1 cellular context compared by ENCODE assay signal in the genomic region with DNA sequence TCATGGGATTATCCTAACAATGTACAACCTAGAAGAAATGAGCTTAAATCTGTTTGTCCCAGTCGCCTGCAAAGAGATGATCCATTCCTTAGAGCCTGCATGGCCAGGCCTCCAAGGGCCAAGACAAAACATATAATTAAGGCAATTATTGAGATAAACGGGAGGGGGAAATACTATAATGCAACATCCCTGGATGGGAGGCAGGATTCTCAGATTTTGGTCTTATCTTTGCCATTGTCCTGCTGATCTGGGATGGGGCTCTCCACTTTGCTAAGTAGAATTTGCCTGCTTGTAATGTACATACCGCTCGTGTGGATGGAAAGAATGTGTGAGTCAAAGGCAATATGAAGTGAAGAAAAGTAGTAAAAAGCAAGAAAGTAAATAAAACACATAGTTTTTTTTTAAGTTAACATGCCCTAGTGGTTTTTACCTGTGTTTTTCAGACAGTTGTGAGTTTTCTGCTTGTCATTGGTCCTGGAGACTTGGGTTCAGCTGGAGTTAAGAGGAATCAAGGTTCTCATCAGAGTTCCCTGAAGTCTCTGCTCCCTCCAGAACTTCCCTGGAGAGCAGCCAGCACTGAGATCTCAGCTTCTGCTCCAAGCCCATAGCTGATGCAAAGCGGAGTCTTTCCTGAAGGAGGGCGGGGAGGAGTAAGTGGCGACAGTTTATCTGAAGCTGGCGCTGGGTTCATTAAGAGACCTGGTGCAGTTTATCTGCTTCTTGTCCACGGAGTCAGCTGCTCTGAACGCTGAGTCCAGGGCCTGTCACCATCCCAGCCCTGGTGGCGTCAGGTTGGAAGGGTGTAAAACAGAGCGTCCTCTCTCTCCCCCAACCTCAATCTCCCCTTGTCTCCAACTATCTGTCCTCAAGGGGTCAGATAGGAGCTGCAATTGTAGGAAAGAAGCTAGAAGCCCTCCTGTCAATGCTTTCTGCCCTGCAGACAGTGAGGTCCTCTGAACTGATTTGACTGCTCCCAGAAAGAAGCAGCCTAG.
TF ChIP-seq lines count a peak whose summit lies in the region.

No MANE protein-coding gene starts in this region.

TF ChIP-seq in HEK293, 187 proteins besides CTCF, POLR2A, EP300 and RAD21 (continued from another document):
- TF ChIP-seq, protein P1, sequence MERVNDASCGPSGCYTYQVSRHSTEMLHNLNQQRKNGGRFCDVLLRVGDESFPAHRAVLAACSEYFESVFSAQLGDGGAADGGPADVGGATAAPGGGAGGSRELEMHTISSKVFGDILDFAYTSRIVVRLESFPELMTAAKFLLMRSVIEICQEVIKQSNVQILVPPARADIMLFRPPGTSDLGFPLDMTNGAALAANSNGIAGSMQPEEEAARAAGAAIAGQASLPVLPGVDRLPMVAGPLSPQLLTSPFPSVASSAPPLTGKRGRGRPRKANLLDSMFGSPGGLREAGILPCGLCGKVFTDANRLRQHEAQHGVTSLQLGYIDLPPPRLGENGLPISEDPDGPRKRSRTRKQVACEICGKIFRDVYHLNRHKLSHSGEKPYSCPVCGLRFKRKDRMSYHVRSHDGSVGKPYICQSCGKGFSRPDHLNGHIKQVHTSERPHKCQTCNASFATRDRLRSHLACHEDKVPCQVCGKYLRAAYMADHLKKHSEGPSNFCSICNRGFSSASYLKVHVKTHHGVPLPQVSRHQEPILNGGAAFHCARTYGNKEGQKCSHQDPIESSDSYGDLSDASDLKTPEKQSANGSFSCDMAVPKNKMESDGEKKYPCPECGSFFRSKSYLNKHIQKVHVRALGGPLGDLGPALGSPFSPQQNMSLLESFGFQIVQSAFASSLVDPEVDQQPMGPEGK (tag by site-specific recombination; IDR thresholded peaks at IDR 0.05): peak; percentile 25; the same call in 1 of the 2 replicates
- peak; percentile 92 for TF ChIP-seq SP7 (tag by site-specific recombination; IDR thresholded peaks at IDR 0.05)
- no peak for TF ChIP-seq BCL11B (tag by site-specific recombination; IDR thresholded peaks at IDR 0.05; ENCODE audit: low read depth)
- no peak for TF ChIP-seq ZNF423 (tag by site-specific recombination; IDR thresholded peaks at IDR 0.05)
TF ChIP-seq in HEK293: peak in this region for 12.
